19 cellular contexts compared by ENCODE assay signal in the genomic region with DNA sequence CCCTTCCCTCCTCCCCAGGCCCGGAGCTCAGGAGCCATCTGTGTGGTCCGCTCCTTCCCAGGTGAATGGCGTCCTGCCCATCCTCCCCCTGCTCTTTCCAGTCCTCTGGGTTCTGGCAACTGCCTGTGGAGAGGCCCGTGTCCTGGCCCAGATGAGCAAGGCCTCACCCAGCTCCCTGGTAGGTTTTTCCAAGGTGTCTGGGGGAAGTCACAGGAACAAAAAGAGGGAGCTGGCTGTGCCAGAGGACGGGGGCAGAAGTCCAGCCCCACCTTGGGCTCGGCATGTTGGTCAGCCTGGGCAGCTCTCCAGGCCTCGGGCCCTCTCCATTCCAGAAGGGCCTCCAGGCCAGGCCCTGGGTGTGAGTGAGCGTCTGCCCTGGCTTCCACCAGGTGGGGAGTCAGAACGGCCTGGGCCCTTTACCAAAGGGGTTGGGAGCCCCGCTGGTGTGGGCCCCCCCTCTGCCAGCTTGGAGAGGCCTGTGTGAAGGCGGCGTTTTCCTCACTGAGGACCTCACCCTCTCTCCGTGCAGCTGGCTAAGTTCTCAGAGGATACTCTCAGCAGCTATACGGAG. TPM values are rescaled to one million over a fixed set of nuclear protein-coding genes. Genes with fewer than 3 reads are reported as not detected.
DNase-seq lines count a peak whose midpoint lies in the region; ATAC-seq and TF ChIP-seq lines count a peak whose summit lies in the region.
"Had no signal": no experiment of that assay in that cellular context is flagged by ENCODE, and none has a peak within 500 bp of the region (broad histone marks: within the 10 kb centered on the region; RNA-seq: fewer than 3 reads in every experiment).

No MANE protein-coding gene starts in this region.

- H3K27ac ChIP-seq in RWPE1 (peak overlapping the region; percentile 14; the same call in 1 of the 2 replicates), cingulate gyrus (ENCODE audit: low read depth, low read length) (peak overlapping the region; percentile 29), left lung (peak overlapping the region in 1 of 2 donors; percentile 65), skeletal muscle tissue (ENCODE audit: low read depth, low read length) (peak overlapping the region; percentile 70)
- H3K27ac ChIP-seq: HL-60, prostate gland, tibial artery had no signal

- peaks cover 38% of the 10 kb centered on the region for H3K36me3 Mint-ChIP-seq in stimulated activated memory B cell treated with anti-CD40 and anti-IgM and Interleukin-4, amounts not matched to agents 10 μg/mL and 1 μg/mL and 100 μg/mL, for 72 hours
- H3K36me3 Mint-ChIP-seq: IgD-negative memory B cell; natural killer cell treated with Interleukin-12 subunit alpha and Interleukin-12 subunit beta and Interleukin-15 and Interleukin-18, amount 100 ng/mL, for 72 hours had no signal

- POLR2A ChIA-PET in RWPE1 (lab: Yijun Ruan, JAX; ENCODE audit: low non-redundant PET): no interaction called here

- H3K9me3 Mint-ChIP-seq in stimulated activated memory B cell treated with anti-CD40 and anti-IgM and Interleukin-4, amounts not matched to agents 10 μg/mL and 1 μg/mL and 100 μg/mL, for 72 hours: no peaks in the 10 kb centered on the region
- H3K9me3 Mint-ChIP-seq: IgD-negative memory B cell, memory B cell had no signal

- no peaks in the 10 kb centered on the region for H3K27me3 Mint-ChIP-seq in stimulated activated memory B cell treated with anti-CD40 and anti-IgM and Interleukin-4, amounts not matched to agents 10 μg/mL and 1 μg/mL and 100 μg/mL, for 72 hours
- H3K27me3 Mint-ChIP-seq: memory B cell; natural killer cell treated with Interleukin-12 subunit alpha and Interleukin-12 subunit beta and Interleukin-15 and Interleukin-18, amount 100 ng/mL, for 72 hours had no signal

- peak overlapping the region; percentile 34 to 50 (median 38) for H3K9ac ChIP-seq in skeletal muscle tissue (ENCODE audit: low read depth in 1 of 3, low read length in 3 of 3)

- H3K36me3 ChIP-seq in left lung (peaks cover 0 to 69% of the 10 kb centered on the region in 2 donors), skeletal muscle tissue (ENCODE audit: control insufficient read depth in 3 of 3, insufficient read depth in 3 of 3, low read length in 3 of 3) (peaks cover 43 to 46% (median 45%) of the 10 kb centered on the region in 3 donors)

- H3K4me3 ChIP-seq in left lung: no peak overlapping the region
- no peak overlapping the region for H3K4me3 ChIP-seq in skeletal muscle tissue (ENCODE audit: low read length in 3 of 3)
- H3K4me3 ChIP-seq: prostate gland, tibial artery had no signal

- no peak overlapping the region for H3K27ac Mint-ChIP-seq in stimulated activated memory B cell treated with anti-CD40 and anti-IgM and Interleukin-4, amounts not matched to agents 10 μg/mL and 1 μg/mL and 100 μg/mL, for 72 hours
- H3K27ac Mint-ChIP-seq: IgD-negative memory B cell, memory B cell had no signal

- ATAC-seq in left lung: peak; percentile 62
- ATAC-seq in stimulated activated memory B cell treated with anti-CD40 and anti-IgM and Interleukin-4, amounts not matched to agents 10 μg/mL and 1 μg/mL and 100 μg/mL, for 72 hours: no peak
- ATAC-seq in GM21619 (IDR thresholded peaks at IDR 0.05; ENCODE audit: unreplicated experiment): no peak
- ATAC-seq: natural killer cell treated with Interleukin-12 subunit alpha and Interleukin-12 subunit beta and Interleukin-15 and Interleukin-18, amount 100 ng/mL, for 72 hours had no signal

- intact Hi-C loops in left lung (cut with DNase I): no loop called here

- peaks cover 5 to 47% of the 10 kb centered on the region in 2 donors for H3K4me1 ChIP-seq in left lung
- peaks cover 56 to 65% (median 58%) of the 10 kb centered on the region in 3 donors for H3K4me1 ChIP-seq in skeletal muscle tissue (ENCODE audit: control insufficient read depth in 3 of 3, insufficient read depth in 3 of 3, low read length in 3 of 3)
- H3K4me1 ChIP-seq: prostate gland had no signal

- H3K27me3 ChIP-seq in left lung (no peaks in the 10 kb centered on the region), skeletal muscle tissue (ENCODE audit: control insufficient read depth in 3 of 3, insufficient read depth in 3 of 3, low read length in 3 of 3) (no peaks in the 10 kb centered on the region)
- H3K27me3 ChIP-seq: tibial artery had no signal

- no peaks in the 10 kb centered on the region for H3K9me3 ChIP-seq in left lung
- H3K9me3 ChIP-seq in skeletal muscle tissue (ENCODE audit: control insufficient read depth in 3 of 3, low read length in 3 of 3): no peaks in the 10 kb centered on the region
- H3K9me3 ChIP-seq: prostate gland, tibial artery had no signal

- H3K4me1 Mint-ChIP-seq in stimulated activated memory B cell treated with anti-CD40 and anti-IgM and Interleukin-4, amounts not matched to agents 10 μg/mL and 1 μg/mL and 100 μg/mL, for 72 hours: peaks cover 22% of the 10 kb centered on the region

- no peak for DNase-seq in RWPE1 (ENCODE audit: low spot score)
- peak in 1 of 2 donors; percentile 61 for DNase-seq in left lung
- DNase-seq in NCI-H128 (lab: John Stamatoyannopoulos, UW; ENCODE audit: unreplicated experiment): no peak
- no peak for DNase-seq in inferior parietal cortex (ENCODE audit: extremely low spot score)
- DNase-seq: activated CD4-positive, CD25-positive, alpha-beta regulatory T cell; effector CD4-positive, alpha-beta T cell; MM.1S; NCI-H1694; T-helper 9 cell; tibial artery had no signal

- TF ChIP-seq CTCF in RWPE1 (conservative IDR thresholded peaks at IDR 0.05; ENCODE audit: low read depth): no peak
- no peak for TF ChIP-seq CTCF in left lung (IDR thresholded peaks at IDR 0.05)

- CTCF ChIA-PET in RWPE1 (lab: Yijun Ruan, JAX): interaction anchor here (0.6 to 0.7 kb wide), 2 partner anchors 146 to 221 kb away, joined by 3 to 4 read pairs; no protein-coding TSS in a partner anchor

- no peak overlapping the region for H3K4me3 Mint-ChIP-seq in stimulated activated memory B cell treated with anti-CD40 and anti-IgM and Interleukin-4, amounts not matched to agents 10 μg/mL and 1 μg/mL and 100 μg/mL, for 72 hours
- H3K4me3 Mint-ChIP-seq: IgD-negative memory B cell; memory B cell; natural killer cell treated with Interleukin-12 subunit alpha and Interleukin-12 subunit beta and Interleukin-15 and Interleukin-18, amount 100 ng/mL, for 72 hours had no signal

RNA-seq across cellular contexts. Expression of a gene that starts 25.1 kb away (rescaled TPM):
- total RNA-seq in left lung (10 to 100 TPM; 43.8 to 74.4 TPM), skeletal muscle tissue (8.9 TPM)

RNA-seq across cellular contexts. Expression of a gene that starts 26.1 kb away (rescaled TPM):
- total RNA-seq in left lung (10 to 100 TPM; 15.8 to 22.9 TPM), skeletal muscle tissue (15.7 TPM)

RNA-seq across cellular contexts. Expression of a gene that starts 33.8 kb away (rescaled TPM):
- total RNA-seq in left lung: 10 to 100 TPM; 68.4 to 74.3 TPM
- total RNA-seq in skeletal muscle tissue: 18.3 TPM

RNA-seq across cellular contexts. Expression of a gene that starts 35.2 kb away (rescaled TPM):
- 100 to 1,000 TPM; 161 to 173 TPM for total RNA-seq in left lung
- total RNA-seq in skeletal muscle tissue: 4.7 TPM
